Comparison of ENCODE assay signal across 8 cellular contexts in the genomic region with DNA sequence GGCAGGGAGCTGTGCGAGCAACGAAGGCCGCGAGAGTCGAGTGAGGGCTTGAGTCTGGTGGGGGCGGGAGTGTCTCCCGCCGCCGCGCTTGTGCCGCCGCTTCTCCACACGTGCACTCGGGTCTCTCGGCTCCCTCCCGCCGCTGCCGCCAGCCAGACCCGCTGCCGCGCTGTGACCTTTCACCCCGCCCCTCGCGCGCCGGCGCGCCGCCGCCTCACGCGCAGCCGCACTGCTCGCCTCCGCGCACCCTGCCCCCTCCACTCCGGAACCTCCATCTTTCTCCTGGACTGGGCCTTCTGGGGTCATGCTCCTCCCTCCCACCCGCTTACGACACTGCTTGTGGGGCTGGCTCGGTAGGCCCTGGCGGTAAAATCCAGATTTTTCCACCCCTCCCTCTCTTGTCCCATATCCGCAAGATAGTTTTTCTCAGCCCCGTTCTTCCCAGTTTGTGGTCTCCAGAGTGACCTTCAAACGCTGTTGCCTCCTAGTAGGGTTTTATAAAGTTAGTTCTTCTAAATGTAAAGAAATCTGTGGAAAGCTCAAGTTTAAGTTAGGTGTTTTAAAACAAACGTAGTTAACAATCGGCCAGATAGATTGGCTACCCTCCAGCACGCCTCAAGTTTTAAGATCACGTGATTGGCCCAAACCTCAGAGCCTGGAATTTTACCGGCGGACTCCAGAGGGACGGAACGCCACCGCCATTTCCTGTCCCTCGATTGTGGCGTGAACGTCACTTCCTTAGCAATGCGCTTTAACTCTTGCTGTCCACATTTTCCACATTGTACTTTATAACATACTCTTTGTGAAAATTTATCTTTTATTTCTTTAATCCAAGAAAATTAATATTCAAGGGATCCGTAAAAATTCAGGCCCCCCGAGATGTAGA. TPM values are rescaled to one million over a fixed set of nuclear protein-coding genes. Genes with fewer than 3 reads are reported as not detected.
DNase-seq lines count a peak whose midpoint lies in the region; ATAC-seq, FAIRE-seq and TF ChIP-seq lines count a peak whose summit lies in the region.

A gene (minus strand): TSS at position 181 of the 886 bp plus-strand sequence. CDS start 300 bp downstream, outside the sequence.

- H2BK12ac ChIP-seq in H1 (ENCODE audit: low read depth, low read length): peak within 1 kb of the TSS; percentile 64

- 1% methylated on average over 57 of the region's 59 CpGs; no CpG with 5 or more reads in 1 of the 2 experiments for WGBS in H1 (ENCODE audit: extremely low coverage in 1 of 2, insufficient coverage in 1 of 2, insufficient read length in 1 of 2, insufficient replicate concordance in 2 of 2, low coverage in 1 of 2, low lambda C conversion rate in 2 of 2, missing lambda C conversion rate in 1 of 2), 2 experiments

- H3K56ac ChIP-seq in H1 (replicated peaks; ENCODE audit: insufficient read length, low read depth, low read length): peak within 1 kb of the TSS; percentile 99

- no peak for TF ChIP-seq RAD21 in H1 (IDR thresholded peaks at IDR 0.05 in 1 of 2, conservative IDR thresholded peaks at IDR 0.05 in 1 of 2; ENCODE audit: low read depth in 2 of 2, low read length in 2 of 2)

- TF ChIP-seq CTCF in H1 (IDR thresholded peaks at IDR 0.05; ENCODE audit: control extremely low read depth in 1 of 3, insufficient read depth in 1 of 3, low read depth in 1 of 3, low read length in 3 of 3): no peak

- H3K23me2 ChIP-seq in H1 (ENCODE audit: low read depth, low read length): peaks cover 13% of the 10 kb centered on the region

- H3K4ac ChIP-seq in H1 (replicated peaks; ENCODE audit: insufficient read length, low read depth, low read length): peak within 1 kb of the TSS; percentile 97

- peaks cover 40% of the 10 kb centered on the region for H3K4me1 ChIP-seq in CD8-positive, alpha-beta memory T cell (ENCODE audit: insufficient read depth, low read length)
- H3K4me1 ChIP-seq in NT2/D1 (ENCODE audit: insufficient read depth, insufficient read length) (no peaks in the 10 kb centered on the region), H1 (replicated peaks in 1 of 4; ENCODE audit: control insufficient read depth in 3 of 4, insufficient read depth in 4 of 4, low read length in 3 of 4) (peaks cover 0 to 6% (median 1%) of the 10 kb centered on the region in 4 experiments; a peak in 4 of 7 replicates)

- POLR2A ChIA-PET in CD8-positive, alpha-beta memory T cell (lab: Charles Lee): interaction anchor here (0.6 to 3.0 kb wide), 7 partner anchors 11 to 338 kb away, joined by 3 to 29 read pairs (median 8); a partner anchor contains a TSS
- POLR2A ChIA-PET in H1 (lab: Charles Lee; ENCODE audit: partially characterized antibody): interaction anchor here (0.6 to 3.4 kb wide), 18 partner anchors 8 to 727 kb away, joined by 3 to 21 read pairs (median 4); a partner anchor contains a TSS

- no peak for FAIRE-seq in H1 (lab: Jason Lieb, UNC)

- H3K14ac ChIP-seq in H1 (ENCODE audit: insufficient read length): peak within 1 kb of the TSS; percentile 91

- H3K27me3 ChIP-seq in CD8-positive, alpha-beta memory T cell (ENCODE audit: insufficient read depth, low read length, poor library complexity, severe bottlenecking): no peaks in the 10 kb centered on the region
- H3K27me3 ChIP-seq in NT2/D1 (ENCODE audit: insufficient read depth, insufficient read length) (no peaks in the 10 kb centered on the region), H1 (replicated peaks in 1 of 4; ENCODE audit: control insufficient read depth in 3 of 4, extremely low read depth in 1 of 4, insufficient read depth in 3 of 4, low read length in 3 of 4) (no peaks in the 10 kb centered on the region)

- peak within 1 kb of the TSS; percentile 100 for H3K27ac Mint-ChIP-seq in CD8-positive, alpha-beta memory T cell
- H3K27ac Mint-ChIP-seq in activated CD8-positive, alpha-beta memory T cell treated with anti-CD3 and anti-CD28 coated beads, Interleukin-2, amount 10 ng/mL, durations not matched to agents 7 days and 5 days: peak within 1 kb of the TSS; percentile 100
- H3K27ac Mint-ChIP-seq in memory B cell: peak within 1 kb of the TSS; percentile 100

- H3K4me2 ChIP-seq in H1 (ENCODE audit: insufficient read depth in 1 of 2, low read depth in 2 of 2, low read length in 2 of 2): peak within 1 kb of the TSS; percentile 85 to 99

- H3K4me1 Mint-ChIP-seq in CD8-positive, alpha-beta memory T cell: peaks cover 58 to 73% (median 69%) of the 10 kb centered on the region in 3 donors
- H3K4me1 Mint-ChIP-seq in activated CD8-positive, alpha-beta memory T cell treated with anti-CD3 and anti-CD28 coated beads, Interleukin-2, amount 10 ng/mL, durations not matched to agents 7 days and 5 days: peaks cover 52% of the 10 kb centered on the region
- H3K4me1 Mint-ChIP-seq in memory B cell: peaks cover 47% of the 10 kb centered on the region

- peak within 1 kb of the TSS; percentile 95 for H4K5ac ChIP-seq in H1 (ENCODE audit: insufficient read length, low read depth, low read length)

- peak within 1 kb of the TSS; percentile 96 for H2BK120ac ChIP-seq in H1 (replicated peaks; ENCODE audit: low read depth, low read length)

- peak; percentile 77 to 78 for TF ChIP-seq POLR2A in H1 (IDR thresholded peaks at IDR 0.05; ENCODE audit: control extremely low read depth in 1 of 2, low read depth in 2 of 2, low read length in 2 of 2)

- no peak within 1 kb of the TSS for H3K23ac ChIP-seq in H1 (ENCODE audit: insufficient read length)

- H2BK5ac ChIP-seq in H1 (ENCODE audit: low read depth, low read length): peak within 1 kb of the TSS; percentile 84

- H4K20me1 ChIP-seq in H1 (replicated peaks in 1 of 2; ENCODE audit: control insufficient read depth in 1 of 2, insufficient read depth in 2 of 2, low read length in 2 of 2): peaks cover 0 to 1% of the 10 kb centered on the region in 2 experiments

- H4K91ac ChIP-seq in H1 (replicated peaks; ENCODE audit: insufficient read length, low read length): peak within 1 kb of the TSS; percentile 99

- H3K9ac ChIP-seq in NT2/D1 (ENCODE audit: insufficient read length, low read depth) (peak within 1 kb of the TSS; percentile 97), H1 (replicated peaks in 1 of 4; ENCODE audit: extremely low read depth in 1 of 4, low read depth in 3 of 4, low read length in 3 of 4) (peak within 1 kb of the TSS; percentile 93 to 98 (median 94))

- peak within 1 kb of the TSS; percentile 99 for H3K27ac ChIP-seq in CD8-positive, alpha-beta memory T cell (ENCODE audit: low read depth, low read length)
- H3K27ac ChIP-seq in H1 (ENCODE audit: low read depth, low read length): peak within 1 kb of the TSS; percentile 99

- H3K36me3 Mint-ChIP-seq in CD8-positive, alpha-beta memory T cell: peaks cover 0 to 35% (median 0%) of the 10 kb centered on the region in 3 donors
- H3K36me3 Mint-ChIP-seq in activated CD8-positive, alpha-beta memory T cell treated with anti-CD3 and anti-CD28 coated beads, Interleukin-2, amount 10 ng/mL, durations not matched to agents 7 days and 5 days: peaks cover 18% of the 10 kb centered on the region
- peaks cover under 1% of the 10 kb centered on the region for H3K36me3 Mint-ChIP-seq in memory B cell

- no peak; a peak in 1 of 3 replicates for TF ChIP-seq EP300 in H1 (IDR thresholded peaks at IDR 0.05; ENCODE audit: borderline replicate concordance in 1 of 2, low read depth in 2 of 2, low read length in 2 of 2)

- H3K9me3 Mint-ChIP-seq in CD8-positive, alpha-beta memory T cell: peaks cover 0 to 2% (median 0%) of the 10 kb centered on the region in 5 donors
- no peaks in the 10 kb centered on the region for H3K9me3 Mint-ChIP-seq in activated CD8-positive, alpha-beta memory T cell treated with anti-CD3 and anti-CD28 coated beads, Interleukin-2, amount 10 ng/mL, durations not matched to agents 7 days and 5 days (ENCODE audit: low read depth)
- no peaks in the 10 kb centered on the region for H3K9me3 Mint-ChIP-seq in memory B cell

- no peak within 1 kb of the TSS for H2BK15ac ChIP-seq in H1 (ENCODE audit: low read length)

- no peaks in the 10 kb centered on the region for H3K9me3 ChIP-seq in CD8-positive, alpha-beta memory T cell (ENCODE audit: low read length)
- H3K9me3 ChIP-seq in NT2/D1 (ENCODE audit: insufficient read depth, low read length): no peaks in the 10 kb centered on the region
- H3K9me3 ChIP-seq in H1 (ENCODE audit: insufficient read depth in 2 of 2, low read depth in 1 of 2, low read length in 1 of 2): no peaks in the 10 kb centered on the region

- H2BK20ac ChIP-seq in H1 (ENCODE audit: low read length): no peak within 1 kb of the TSS

- no peaks in the 10 kb centered on the region for H3K36me3 ChIP-seq in CD8-positive, alpha-beta memory T cell (ENCODE audit: insufficient read depth, low read length)
- H3K36me3 ChIP-seq in NT2/D1 (ENCODE audit: insufficient read depth, insufficient read length, low read length) (peaks cover 27% of the 10 kb centered on the region), H1 (ENCODE audit: control insufficient read depth in 2 of 4, insufficient read depth in 4 of 4, low read length in 3 of 4) (no peaks in the 10 kb centered on the region)

- DNase-seq in CD8-positive, alpha-beta memory T cell: peak; percentile 90 to 96 (median 91)
- DNase-seq in HUDEP-2 (lab: John Stamatoyannopoulos, UW; ENCODE audit: unreplicated experiment in 76 of 76) (peak in 75 of 76 experiments; percentile 43 to 95 (median 85)), NT2/D1 (ENCODE audit: low read depth, low spot score) (peak; percentile 90), H1 (ENCODE audit: low read depth in 1 of 2, low spot score in 2 of 2) (peak; percentile 75 to 90), memory B cell (ENCODE audit: low spot score in 2 of 2) (peak; percentile 80 to 89)
- DNase-seq in activated CD8-positive, alpha-beta memory T cell treated with anti-CD3 and anti-CD28 coated beads, Interleukin-2, amount 10 ng/mL, durations not matched to agents 7 days and 5 days: peak; percentile 96
- DNase-seq in stimulated activated CD8-positive, alpha-beta memory T cell treated with anti-CD3 and anti-CD28 coated beads, Interleukin-12 subunit alpha, Interleukin-12 subunit beta, amount 100 ng/mL, for 24 hours (ENCODE audit: extremely low read depth): peak; percentile 86

- CTCF ChIA-PET in CD8-positive, alpha-beta memory T cell (lab: Charles Lee): interaction anchor here (0.8 to 3.2 kb wide), 19 partner anchors 8 to 539 kb away, joined by 3 to 75 read pairs (median 4); a partner anchor contains a TSS
- CTCF ChIA-PET in activated CD8-positive, alpha-beta memory T cell treated with anti-CD3 and anti-CD28 coated beads, Interleukin-2, amount 10 ng/mL, durations not matched to agents 7 days and 5 days (lab: Charles Lee): interaction anchor here (0.7 to 2.7 kb wide), 18 partner anchors 8 to 250 kb away, joined by 3 to 43 read pairs (median 4); a partner anchor contains a TSS
- CTCF ChIA-PET in H1 (lab: Charles Lee; ENCODE audit: partially characterized antibody): interaction anchor here (0.5 to 3.0 kb wide), 16 partner anchors 10 to 459 kb away, joined by 3 to 34 read pairs (median 4); a partner anchor contains a TSS

- ATAC-seq in GM21360 (IDR thresholded peaks at IDR 0.05; ENCODE audit: unreplicated experiment) (peak; percentile 44), memory B cell (ENCODE audit: low read depth) (peak; percentile 68)
- ATAC-seq in activated CD8-positive, alpha-beta memory T cell treated with anti-CD3 and anti-CD28 coated beads, Interleukin-2, amount 10 ng/mL, durations not matched to agents 7 days and 5 days: peak; percentile 78

- H4K8ac ChIP-seq in H1 (ENCODE audit: extremely low read depth, insufficient read depth, low read length): peak within 1 kb of the TSS; percentile 99

- peak within 1 kb of the TSS; percentile 84; the same call in 1 of the 2 replicates for H3K18ac ChIP-seq in H1 (ENCODE audit: extremely low read depth, low read length)

- peak within 1 kb of the TSS; percentile 78 for H3K4me3 ChIP-seq in CD8-positive, alpha-beta memory T cell (ENCODE audit: low read length)
- peak within 1 kb of the TSS; percentile 93 for H3K4me3 ChIP-seq in NT2/D1 (ENCODE audit: insufficient read length, low read depth)
- peak within 1 kb of the TSS; percentile 95 to 100 (median 98) for H3K4me3 ChIP-seq in H1 (ENCODE audit: extremely low read depth in 1 of 4, insufficient read depth in 2 of 4, low read depth in 3 of 4, low read length in 4 of 4)

- no peak within 1 kb of the TSS for H2AK5ac ChIP-seq in H1 (ENCODE audit: low read depth, low read length)

- peaks cover 0 to 8% of the 10 kb centered on the region in 2 donors for H3K27me3 Mint-ChIP-seq in CD8-positive, alpha-beta memory T cell
- no peaks in the 10 kb centered on the region for H3K27me3 Mint-ChIP-seq in activated CD8-positive, alpha-beta memory T cell treated with anti-CD3 and anti-CD28 coated beads, Interleukin-2, amount 10 ng/mL, durations not matched to agents 7 days and 5 days
- no peaks in the 10 kb centered on the region for H3K27me3 Mint-ChIP-seq in memory B cell

- peak within 1 kb of the TSS; percentile 92 to 100 (median 98) for H3K4me3 Mint-ChIP-seq in CD8-positive, alpha-beta memory T cell
- peak within 1 kb of the TSS; percentile 92 for H3K4me3 Mint-ChIP-seq in activated CD8-positive, alpha-beta memory T cell treated with anti-CD3 and anti-CD28 coated beads, Interleukin-2, amount 10 ng/mL, durations not matched to agents 7 days and 5 days
- H3K4me3 Mint-ChIP-seq in memory B cell: peak within 1 kb of the TSS; percentile 96

- peak within 1 kb of the TSS; percentile 68 for H2AFZ ChIP-seq in H1 (ENCODE audit: low read length)

- no peaks in the 10 kb centered on the region for H3K79me1 ChIP-seq in H1 (ENCODE audit: low read depth, low read length)

- peaks cover 18 to 88% of the 10 kb centered on the region in 2 experiments for H3K79me2 ChIP-seq in H1 (ENCODE audit: control insufficient read depth in 1 of 2, insufficient read depth in 2 of 2, low read length in 2 of 2)

RNA-seq across cellular contexts. Expression of the gene that starts here (rescaled TPM):
- 100 to 1,000 TPM; 194 to 199 TPM for total RNA-seq in CD8-positive, alpha-beta memory T cell
- 77.7 TPM for polyA plus RNA-seq in CD8-positive, alpha-beta memory T cell
- total RNA-seq in activated CD8-positive, alpha-beta memory T cell treated with anti-CD3 and anti-CD28 coated beads, Interleukin-2, amount 10 ng/mL, durations not matched to agents 7 days and 5 days: 100 to 1,000 TPM; 106 to 134 TPM
- total RNA-seq in H1 (2021; fragmentation: NEBNext Ultra II Directional; extraction: Animal tissue kit (Norgen Biotek cat#: 25700)): 224 and 231 TPM in 2 replicates
- polyA plus RNA-seq in H1 (2011; rRNA removed): 46.6 and 68.4 TPM in 2 replicates
- polyA plus RNA-seq in H1 (2011; cell fraction: cytosol; rRNA removed): 80.8 TPM
- 105 TPM for polyA plus RNA-seq in H1 (2011; cell fraction: nucleus; rRNA removed)
- polyA plus RNA-seq in H1 (2012, experiment 1 of 2): 111 to 190 TPM (median 143 TPM) in 4 replicates
- 12.6 TPM for polyA plus RNA-seq in H1 (2012, experiment 2 of 2)
- polyA plus RNA-seq in H1 (2013, experiment 1 of 2): 113 TPM
- 119 TPM for polyA plus RNA-seq in H1 (2013, experiment 2 of 2)
- 70.1 and 106 TPM in 2 replicates for polyA minus RNA-seq in H1 (2011; rRNA and poly(A)+ RNA removed)
- 63.0 TPM for polyA minus RNA-seq in H1 (2011; cell fraction: cytosol; rRNA and poly(A)+ RNA removed)
- polyA minus RNA-seq in H1 (2011; cell fraction: nucleus; rRNA and poly(A)+ RNA removed): 116 TPM

Comparison
In these comparisons a context has a peak if more than half of its experiments do, and no peak if none do; other contexts are left out.
1. Peak in every context shown above with its lines: DNase-seq, ATAC-seq, H3K4me3 ChIP-seq and H3K27ac ChIP-seq.